In genomic region chr15:60265057-60265456, GRCh38 we compare ENCODE assay signal across 32 cellular contexts.
"Had no signal": no experiment of that assay in that cellular context is flagged by ENCODE, and none has a peak within 500 bp of the region (broad histone marks: within the 10 kb centered on the region; RNA-seq: fewer than 3 reads in every experiment).

No MANE protein-coding gene starts in this region.

- H3K36me3 Mint-ChIP-seq: memory B cell; mesothelial cell of epicardium; naive B cell; natural killer cell treated with Interleukin-12 subunit alpha and Interleukin-12 subunit beta and Interleukin-15 and Interleukin-18, amount 100 ng/mL, for 72 hours; stimulated activated effector memory CD8-positive, alpha-beta T cell treated with anti-CD3 and anti-CD28 coated beads, Interleukin-12 subunit alpha, Interleukin-12 subunit beta, amount 100 ng/mL, for 72 hours; type B pancreatic cell had no signal

- H3K27me3 ChIP-seq: neutrophil, right atrium auricular region, thyroid gland had no signal

- H3K27ac ChIP-seq: coronary artery, esophagus squamous epithelium, heart right ventricle, neutrophil, parathyroid adenoma, right atrium auricular region, stomach, thyroid gland had no signal

- H3K9me3 ChIP-seq: esophagus squamous epithelium, heart right ventricle, mucosa of descending colon, neutrophil, right atrium auricular region, stomach, thyroid gland had no signal

- ATAC-seq: effector memory CD8-positive, alpha-beta T cell; heart right ventricle; left lobe of liver; mucosa of descending colon; natural killer cell treated with Interleukin-12 subunit alpha and Interleukin-12 subunit beta and Interleukin-15 and Interleukin-18, amount 100 ng/mL, for 72 hours; sciatic nerve; stimulated activated effector memory CD8-positive, alpha-beta T cell treated with anti-CD3 and anti-CD28 coated beads, Interleukin-12 subunit alpha, Interleukin-12 subunit beta, amount 100 ng/mL, for 72 hours had no signal

- H3K4me1 ChIP-seq: esophagus squamous epithelium, heart right ventricle, parathyroid adenoma, right atrium auricular region, stomach, thyroid gland had no signal

- DNase-seq: dermis blood vessel endothelial cell; effector memory CD8-positive, alpha-beta T cell; erythroblast; esophagus squamous epithelium; foreskin melanocyte; glutamatergic neuron; heart right ventricle; hippocampal formation; kidney; mucosa of descending colon; naive B cell; stimulated activated CD4-positive, alpha-beta T cell treated with anti-CD3 and anti-CD28 coated beads, Interleukin-12 subunit alpha, Interleukin-12 subunit beta, amount 100 ng/mL, for 4 hours; stimulated activated CD4-positive, alpha-beta T cell treated with anti-CD3 and anti-CD28 coated beads, Interleukin-1b, Interleukin-23, amount 100 ng/mL, for 48 hours; stimulated activated CD4-positive, alpha-beta T cell treated with anti-CD3 and anti-CD28 coated beads, Interleukin-4, amount 100 ng/mL, for 1 hour; stimulated activated naive CD4-positive, alpha-beta T cell treated with Interleukin-2 at 50 U/mL for 16 hours; stomach; thyroid gland had no signal

- H3K4me3 ChIP-seq: coronary artery, esophagus squamous epithelium, heart right ventricle, lung, mucosa of descending colon, right atrium auricular region, smooth muscle cell, stomach, thyroid gland had no signal

- H3K9me3 Mint-ChIP-seq: effector memory CD8-positive, alpha-beta T cell; natural killer cell treated with Interleukin-12 subunit alpha and Interleukin-12 subunit beta and Interleukin-15 and Interleukin-18, amount 100 ng/mL, for 72 hours; neural crest cell; stimulated activated effector memory CD8-positive, alpha-beta T cell treated with anti-CD3 and anti-CD28 coated beads, Interleukin-12 subunit alpha, Interleukin-12 subunit beta, amount 100 ng/mL, for 72 hours; type B pancreatic cell had no signal

- H3K27ac Mint-ChIP-seq: effector memory CD8-positive, alpha-beta T cell; memory B cell; mesothelial cell of epicardium; naive B cell; natural killer cell treated with Interleukin-12 subunit alpha and Interleukin-12 subunit beta and Interleukin-15 and Interleukin-18, amount 100 ng/mL, for 72 hours; progenitor cell of endocrine pancreas; stimulated activated effector memory CD8-positive, alpha-beta T cell treated with anti-CD3 and anti-CD28 coated beads, Interleukin-12 subunit alpha, Interleukin-12 subunit beta, amount 100 ng/mL, for 72 hours; type B pancreatic cell had no signal

- H3K36me3 ChIP-seq: esophagus squamous epithelium, heart right ventricle, neutrophil, right atrium auricular region, stomach, thyroid gland had no signal

- H3K4me1 Mint-ChIP-seq: memory B cell; naive B cell; neural crest cell; stimulated activated effector memory CD8-positive, alpha-beta T cell treated with anti-CD3 and anti-CD28 coated beads, Interleukin-12 subunit alpha, Interleukin-12 subunit beta, amount 100 ng/mL, for 72 hours had no signal

- H3K4me3 Mint-ChIP-seq: effector memory CD8-positive, alpha-beta T cell; memory B cell; mesothelial cell of epicardium; naive B cell; natural killer cell treated with Interleukin-12 subunit alpha and Interleukin-12 subunit beta and Interleukin-15 and Interleukin-18, amount 100 ng/mL, for 72 hours; neural crest cell; stimulated activated effector memory CD8-positive, alpha-beta T cell treated with anti-CD3 and anti-CD28 coated beads, Interleukin-12 subunit alpha, Interleukin-12 subunit beta, amount 100 ng/mL, for 72 hours; type B pancreatic cell had no signal
